Comparison of ENCODE assay signal across 16 cellular contexts in genomic region chr2:51068237-51068636, GRCh38. TPM values are rescaled to one million over a fixed set of nuclear protein-coding genes. Genes with fewer than 3 reads are reported as not detected.
A peak's percentile ranks its signal among the peaks of the same experiment; 100 is the strongest.
DNase-seq lines count a peak whose midpoint lies in the region; ATAC-seq, FAIRE-seq and TF ChIP-seq lines count a peak whose summit lies in the region.
"Had no signal": no experiment of that assay in that cellular context is flagged by ENCODE, and none has a peak within 500 bp of the region (broad histone marks: within the 10 kb centered on the region; RNA-seq: fewer than 3 reads in every experiment).

No MANE protein-coding gene starts in this region.

- no peak overlapping the region for H2BK12ac ChIP-seq in H1 (ENCODE audit: low read depth, low read length)

- DNase-seq in G401 (ENCODE audit: low spot score), result peak; percentile 66
- DNase-seq in H1 (ENCODE audit: low read depth in 1 of 2, low spot score in 2 of 2), result no peak
- peak; percentile 29 for DNase-seq in putamen (ENCODE audit: low spot score)
- DNase-seq in NCI-H2029 treated with DMSO at 0.1 percent for 48 hours (lab: John Stamatoyannopoulos, UW), result no peak
- DNase-seq: ACHN; CD4-positive, CD25-positive, alpha-beta regulatory T cell; DMS53; GM23248; H7 had no signal

- H3K4me3 ChIP-seq in OCI-LY3 (ENCODE audit: low read length), result no peak overlapping the region
- H3K4me3 ChIP-seq in H1 (ENCODE audit: extremely low read depth in 1 of 4, insufficient read depth in 2 of 4, low read depth in 3 of 4, low read length in 4 of 4), result no peak overlapping the region
- H3K4me3 ChIP-seq: BLaER1 treated with 17β-estradiol and CSF1 and Interleukin-3, amounts not matched to agents 10 nM and 100 nM; GM23248 had no signal

- no peak for ATAC-seq in GM21423 (IDR thresholded peaks at IDR 0.05; ENCODE audit: unreplicated experiment)
- no peak for ATAC-seq in HG03139 (IDR thresholded peaks at IDR 0.05; ENCODE audit: unreplicated experiment)

- H3K23me2 ChIP-seq in H1 (ENCODE audit: low read depth, low read length), result no peaks in the 10 kb centered on the region

- H3K4me1 ChIP-seq in OCI-LY3 (ENCODE audit: low read length), result no peaks in the 10 kb centered on the region
- peaks cover 0 to 2% (median 0%) of the 10 kb centered on the region in 4 experiments; a peak in 1 of 7 replicates for H3K4me1 ChIP-seq in H1 (replicated peaks in 1 of 4; ENCODE audit: control insufficient read depth in 3 of 4, insufficient read depth in 4 of 4, low read length in 3 of 4)

- no peak overlapping the region for H2BK5ac ChIP-seq in H1 (ENCODE audit: low read depth, low read length)

- no peaks in the 10 kb centered on the region for H3K79me1 ChIP-seq in H1 (ENCODE audit: low read depth, low read length)

- no peak overlapping the region for H4K8ac ChIP-seq in H1 (ENCODE audit: extremely low read depth, insufficient read depth, low read length)

- no peak overlapping the region for H2BK120ac ChIP-seq in H1 (replicated peaks; ENCODE audit: low read depth, low read length)

- TF ChIP-seq RAD21 in H1 (IDR thresholded peaks at IDR 0.05 in 1 of 2, conservative IDR thresholded peaks at IDR 0.05 in 1 of 2; ENCODE audit: low read depth in 2 of 2, low read length in 2 of 2), result no peak

- no peak for FAIRE-seq in H1 (lab: Jason Lieb, UNC)

- no peak for TF ChIP-seq EP300 in H1 (IDR thresholded peaks at IDR 0.05; ENCODE audit: borderline replicate concordance in 1 of 2, low read depth in 2 of 2, low read length in 2 of 2)

- no peaks in the 10 kb centered on the region for H3K36me3 ChIP-seq in OCI-LY3 (replicated peaks; ENCODE audit: low read depth, low read length)
- H3K36me3 ChIP-seq in H1 (ENCODE audit: control insufficient read depth in 2 of 4, insufficient read depth in 4 of 4, low read length in 3 of 4), result no peaks in the 10 kb centered on the region
- H3K36me3 ChIP-seq: BLaER1 treated with 17β-estradiol and CSF1 and Interleukin-3, amounts not matched to agents 10 nM and 100 nM had no signal

- no peak overlapping the region for H3K18ac ChIP-seq in H1 (ENCODE audit: extremely low read depth, low read length)

- CTCF ChIA-PET in H1 (lab: Charles Lee; ENCODE audit: partially characterized antibody), result no interaction called here

- H3K14ac ChIP-seq in H1 (ENCODE audit: insufficient read length), result no peak overlapping the region

- H3K4ac ChIP-seq in H1 (replicated peaks; ENCODE audit: insufficient read length, low read depth, low read length), result no peak overlapping the region

- no peak overlapping the region for H2BK20ac ChIP-seq in H1 (ENCODE audit: low read length)

- TF ChIP-seq POLR2A in H1 (IDR thresholded peaks at IDR 0.05; ENCODE audit: control extremely low read depth in 1 of 2, low read depth in 2 of 2, low read length in 2 of 2), result no peak

- H2AK5ac ChIP-seq in H1 (ENCODE audit: low read depth, low read length), result no peak overlapping the region

- H2BK15ac ChIP-seq in H1 (ENCODE audit: low read length), result no peak overlapping the region

- in situ Hi-C loops in G401 (cut with HindIII; ENCODE audit: low sequenced_read_pairs), result no loop called here

- H3K27me3 ChIP-seq in OCI-LY3 (ENCODE audit: low read depth, low read length) (no peaks in the 10 kb centered on the region), H1 (replicated peaks in 1 of 4; ENCODE audit: control insufficient read depth in 3 of 4, extremely low read depth in 1 of 4, insufficient read depth in 3 of 4, low read length in 3 of 4) (no peaks in the 10 kb centered on the region)
- H3K27me3 ChIP-seq: BLaER1 treated with 17β-estradiol and CSF1 and Interleukin-3, amounts not matched to agents 10 nM and 100 nM had no signal

- no peak overlapping the region for H4K5ac ChIP-seq in H1 (ENCODE audit: insufficient read length, low read depth, low read length)

- 96% methylated on average over 4 of the region's 4 CpGs; no CpG with 5 or more reads in 1 of the 2 experiments for WGBS in H1 (ENCODE audit: extremely low coverage in 1 of 2, insufficient coverage in 1 of 2, insufficient read length in 1 of 2, insufficient replicate concordance in 2 of 2, low coverage in 1 of 2, low lambda C conversion rate in 2 of 2, missing lambda C conversion rate in 1 of 2), 2 experiments

- H4K20me1 ChIP-seq in OCI-LY3 (ENCODE audit: insufficient read depth, low read length), result no peaks in the 10 kb centered on the region
- no peaks in the 10 kb centered on the region for H4K20me1 ChIP-seq in H1 (replicated peaks in 1 of 2; ENCODE audit: control insufficient read depth in 1 of 2, insufficient read depth in 2 of 2, low read length in 2 of 2)
- H4K20me1 ChIP-seq: BLaER1 treated with 17β-estradiol and CSF1 and Interleukin-3, amounts not matched to agents 10 nM and 100 nM had no signal

- peak overlapping the region; percentile 22; the same call in 1 of the 2 replicates for H2AFZ ChIP-seq in OCI-LY3 (ENCODE audit: low read depth, low read length)
- H2AFZ ChIP-seq in H1 (ENCODE audit: low read length), result peak overlapping the region; percentile 66; the same call in 1 of the 2 replicates
- H2AFZ ChIP-seq: GM23248 had no signal

- POLR2A ChIA-PET in H1 (lab: Charles Lee; ENCODE audit: partially characterized antibody), result no interaction called here

- TF ChIP-seq CTCF in OCI-LY3 (IDR thresholded peaks at IDR 0.05; ENCODE audit: low read depth, low read length) (no peak), H1 (IDR thresholded peaks at IDR 0.05; ENCODE audit: control extremely low read depth in 1 of 3, insufficient read depth in 1 of 3, low read depth in 1 of 3, low read length in 3 of 3) (no peak)

- H3K9ac ChIP-seq in OCI-LY3 (ENCODE audit: low read length) (no peak overlapping the region), H1 (replicated peaks in 1 of 4; ENCODE audit: extremely low read depth in 1 of 4, low read depth in 3 of 4, low read length in 3 of 4) (no peak overlapping the region)
- H3K9ac ChIP-seq: BLaER1 treated with 17β-estradiol and CSF1 and Interleukin-3, amounts not matched to agents 10 nM and 100 nM; GM23248 had no signal

- H3K27ac ChIP-seq in OCI-LY3 (ENCODE audit: low read length) (no peak overlapping the region), H1 (ENCODE audit: low read depth, low read length) (no peak overlapping the region)
- H3K27ac ChIP-seq: BLaER1 treated with 17β-estradiol and CSF1 and Interleukin-3, amounts not matched to agents 10 nM and 100 nM; GM23248 had no signal

- H3K4me2 ChIP-seq in OCI-LY3 (ENCODE audit: low read length), result no peak overlapping the region
- no peak overlapping the region for H3K4me2 ChIP-seq in H1 (ENCODE audit: insufficient read depth in 1 of 2, low read depth in 2 of 2, low read length in 2 of 2)
- H3K4me2 ChIP-seq: BLaER1 treated with 17β-estradiol and CSF1 and Interleukin-3, amounts not matched to agents 10 nM and 100 nM had no signal

- no peak overlapping the region for H4K91ac ChIP-seq in H1 (replicated peaks; ENCODE audit: insufficient read length, low read length)

- no peak overlapping the region for H3K56ac ChIP-seq in H1 (replicated peaks; ENCODE audit: insufficient read length, low read depth, low read length)

- H3K79me2 ChIP-seq in OCI-LY3 (ENCODE audit: low read length), result no peaks in the 10 kb centered on the region
- H3K79me2 ChIP-seq in H1 (ENCODE audit: control insufficient read depth in 1 of 2, insufficient read depth in 2 of 2, low read length in 2 of 2), result no peaks in the 10 kb centered on the region

- no peaks in the 10 kb centered on the region for H3K9me3 ChIP-seq in OCI-LY3 (ENCODE audit: insufficient read depth, low read length)
- H3K9me3 ChIP-seq in H1 (ENCODE audit: insufficient read depth in 2 of 2, low read depth in 1 of 2, low read length in 1 of 2), result no peaks in the 10 kb centered on the region
- H3K9me3 ChIP-seq: BLaER1 treated with 17β-estradiol and CSF1 and Interleukin-3, amounts not matched to agents 10 nM and 100 nM had no signal

- H3K23ac ChIP-seq in H1 (ENCODE audit: insufficient read length), result no peak overlapping the region

TF ChIP-seq in H1, 55 proteins besides CTCF, POLR2A, EP300 and RAD21 (continues in another document):
- no peak for TF ChIP-seq KDM4A (IDR thresholded peaks at IDR 0.05; ENCODE audit: low read depth, low read length, severe bottlenecking)
- TF ChIP-seq ATF2 (IDR thresholded peaks at IDR 0.05; ENCODE audit: low read length), result no peak
- TF ChIP-seq SIN3A (conservative IDR thresholded peaks at IDR 0.05 in 1 of 2, IDR thresholded peaks at IDR 0.05 in 1 of 2; ENCODE audit: low read depth in 1 of 2, low read length in 2 of 2), result no peak
- no peak for TF ChIP-seq POLR2AphosphoS5 (IDR thresholded peaks at IDR 0.05; ENCODE audit: low read depth, low read length)
- TF ChIP-seq CBX5 (IDR thresholded peaks at IDR 0.05; ENCODE audit: low read depth, low read length), result no peak
- TF ChIP-seq ATF3 (IDR thresholded peaks at IDR 0.05; ENCODE audit: insufficient read depth, low read depth, low read length), result no peak
- no peak for TF ChIP-seq HDAC6 (IDR thresholded peaks at IDR 0.05; ENCODE audit: low read depth, low read length)
- no peak for TF ChIP-seq NANOG (IDR thresholded peaks at IDR 0.05; ENCODE audit: insufficient read depth, low read depth, low read length, poor library complexity, severe bottlenecking)
- TF ChIP-seq BCL11A (IDR thresholded peaks at IDR 0.05; ENCODE audit: low read depth in 2 of 2, low read length in 2 of 2), result no peak

RNA-seq across cellular contexts. Expression of gene NRXN1, which starts 36.3 kb away (rescaled TPM):
- total RNA-seq in G401 (2014; rRNA removed; shearing (Covaris generic)), result not detected in 2 replicates
- total RNA-seq in H1 (2021; fragmentation: NEBNext Ultra II Directional; extraction: Animal tissue kit (Norgen Biotek cat#: 25700)), result 18.8 and 20.2 TPM in 2 replicates
- 9.9 and 12.3 TPM in 2 replicates for polyA plus RNA-seq in H1 (2011; rRNA removed)
- polyA plus RNA-seq in H1 (2011; cell fraction: cytosol; rRNA removed), result 12.6 TPM
- polyA plus RNA-seq in H1 (2011; cell fraction: nucleus; rRNA removed), result 26.7 TPM
- 9.4 to 20.3 TPM (median 12.6 TPM) in 4 replicates for polyA plus RNA-seq in H1 (2012, experiment 1 of 2)
- polyA plus RNA-seq in H1 (2012, experiment 2 of 2), result 1.4 TPM
- polyA plus RNA-seq in H1 (2013, experiment 1 of 2), result 21.0 TPM
- polyA plus RNA-seq in H1 (2013, experiment 2 of 2), result 16.5 TPM
- polyA minus RNA-seq in H1 (2011; rRNA and poly(A)+ RNA removed), result 113 and 158 TPM in 2 replicates
- polyA minus RNA-seq in H1 (2011; cell fraction: cytosol; rRNA and poly(A)+ RNA removed), result 27.0 TPM
- 313 TPM for polyA minus RNA-seq in H1 (2011; cell fraction: nucleus; rRNA and poly(A)+ RNA removed)
- total RNA-seq: A172; CD4-positive, CD25-positive, alpha-beta regulatory T cell; GM23248; HT-29 had no signal
- polyA plus RNA-seq: CD4-positive, CD25-positive, alpha-beta regulatory T cell; GM23248; IgD-negative memory B cell had no signal

Comparison
In these comparisons a context has a peak if more than half of its experiments do, and no peak if none do; other contexts are left out.
1. DNase-seq: peak in G401 (single experiment) and putamen (single experiment); none in H1 (0 of 2) and NCI-H2029 treated with DMSO at 0.1 percent for 48 hours (single experiment).
2. RNA of gene NRXN1, which starts 36.3 kb away (total RNA-seq): 18.8 to 20.2 TPM in H1; not detected in G401; every median in the first group is over 10 times any median in the second.